24 cellular contexts compared by ENCODE assay signal in genomic region chr6:95596021-95596420, GRCh38.
"Had no signal": no experiment of that assay in that cellular context is flagged by ENCODE, and none has a peak within 500 bp of the region (broad histone marks: within the 10 kb centered on the region; RNA-seq: fewer than 3 reads in every experiment).

No MANE protein-coding gene starts in this region.

- H3K4me3 Mint-ChIP-seq: activated CD4-positive, alpha-beta memory T cell treated with anti-CD3 and anti-CD28 coated beads, Interleukin-2, amount 10 ng/mL, durations not matched to agents 7 days and 5 days; activated CD4-positive, alpha-beta T cell treated with anti-CD3 and anti-CD28 coated beads, Interleukin-2, amount 10 ng/mL, durations not matched to agents 7 days and 5 days; activated naive CD4-positive, alpha-beta T cell treated with anti-CD3 and anti-CD28 coated beads, Interleukin-2, amount 10 ng/mL, durations not matched to agents 7 days and 5 days; activated naive CD8-positive, alpha-beta T cell treated with anti-CD3 and anti-CD28 coated beads, Interleukin-2, amount 10 ng/mL, durations not matched to agents 7 days and 5 days; activated T-cell treated with anti-CD3 and anti-CD28 coated beads, Interleukin-2, amount 50 U/mL, for 24 hours; brain; natural killer cell treated with Interleukin-12 subunit alpha and Interleukin-12 subunit beta and Interleukin-15 and Interleukin-18, amount 100 ng/mL, for 72 hours had no signal

- ATAC-seq: gastroesophageal sphincter; left colon; natural killer cell treated with Interleukin-12 subunit alpha and Interleukin-12 subunit beta and Interleukin-15 and Interleukin-18, amount 100 ng/mL, for 72 hours; right lobe of liver had no signal

- H3K27ac ChIP-seq: gastroesophageal sphincter, right lobe of liver, tibial nerve had no signal

- H3K9me3 Mint-ChIP-seq: activated CD4-positive, alpha-beta memory T cell treated with anti-CD3 and anti-CD28 coated beads, Interleukin-2, amount 10 ng/mL, durations not matched to agents 7 days and 5 days; activated naive CD4-positive, alpha-beta T cell treated with anti-CD3 and anti-CD28 coated beads, Interleukin-2, amount 10 ng/mL, durations not matched to agents 7 days and 5 days; activated T-cell treated with anti-CD3 and anti-CD28 coated beads, Interleukin-2, amount 50 U/mL, for 24 hours; natural killer cell treated with Interleukin-12 subunit alpha and Interleukin-12 subunit beta and Interleukin-15 and Interleukin-18, amount 100 ng/mL, for 72 hours had no signal

- DNase-seq: activated CD4-positive, alpha-beta memory T cell treated with anti-CD3 and anti-CD28 coated beads, Interleukin-2, amount 10 ng/mL, durations not matched to agents 7 days and 5 days; activated CD4-positive, alpha-beta T cell treated with anti-CD3 and anti-CD28 coated beads, Interleukin-2, amount 10 ng/mL, durations not matched to agents 7 days and 5 days; activated CD4-positive, CD25-positive, alpha-beta regulatory T cell treated with anti-CD3 and anti-CD28 coated beads, Interleukin-2, amount 50 U/mL, for 72 hours; activated CD8-positive, alpha-beta memory T cell treated with anti-CD3 and anti-CD28 coated beads, Interleukin-2, amount 50 U/mL, for 48 hours; activated gamma-delta T cell; activated naive CD4-positive, alpha-beta T cell treated with anti-CD3 and anti-CD28 coated beads, Interleukin-2, amount 10 ng/mL, durations not matched to agents 7 days and 5 days; activated naive CD8-positive, alpha-beta T cell treated with anti-CD3 and anti-CD28 coated beads, Interleukin-2, amount 10 ng/mL, durations not matched to agents 7 days and 5 days; activated T-cell treated with anti-CD3 and anti-CD28 coated beads, Interleukin-2, amount 50 U/mL, for 24 hours; caudate nucleus; cortex of kidney; hippocampal formation; kidney; left colon; mesendoderm; posterior cingulate gyrus; right lobe of liver; stimulated activated CD4-positive, alpha-beta T cell treated with anti-CD3 and anti-CD28 coated beads, Interleukin-2, amount 100 ng/mL, for 48 hours; stimulated activated naive CD4-positive, alpha-beta T cell treated with Interleukin-2 at 50 U/mL for 16 hours; T-helper 2 cell had no signal

- H3K4me1 ChIP-seq: tibial nerve had no signal

- H3K9me3 ChIP-seq: gastroesophageal sphincter, right lobe of liver had no signal

- H3K36me3 ChIP-seq: ascending aorta, gastroesophageal sphincter, right lobe of liver had no signal

- H3K27me3 ChIP-seq: ascending aorta, gastroesophageal sphincter, right lobe of liver, tibial nerve had no signal

- H3K27ac Mint-ChIP-seq: activated CD4-positive, alpha-beta memory T cell treated with anti-CD3 and anti-CD28 coated beads, Interleukin-2, amount 10 ng/mL, durations not matched to agents 7 days and 5 days; activated CD4-positive, alpha-beta T cell treated with anti-CD3 and anti-CD28 coated beads, Interleukin-2, amount 10 ng/mL, durations not matched to agents 7 days and 5 days; activated naive CD4-positive, alpha-beta T cell treated with anti-CD3 and anti-CD28 coated beads, Interleukin-2, amount 10 ng/mL, durations not matched to agents 7 days and 5 days; activated naive CD8-positive, alpha-beta T cell treated with anti-CD3 and anti-CD28 coated beads, Interleukin-2, amount 10 ng/mL, durations not matched to agents 7 days and 5 days; activated T-cell treated with anti-CD3 and anti-CD28 coated beads, Interleukin-2, amount 50 U/mL, for 24 hours; brain; natural killer cell treated with Interleukin-12 subunit alpha and Interleukin-12 subunit beta and Interleukin-15 and Interleukin-18, amount 100 ng/mL, for 72 hours had no signal

- H3K27me3 Mint-ChIP-seq: activated CD4-positive, alpha-beta memory T cell treated with anti-CD3 and anti-CD28 coated beads, Interleukin-2, amount 10 ng/mL, durations not matched to agents 7 days and 5 days; activated CD4-positive, alpha-beta T cell treated with anti-CD3 and anti-CD28 coated beads, Interleukin-2, amount 10 ng/mL, durations not matched to agents 7 days and 5 days; activated naive CD4-positive, alpha-beta T cell treated with anti-CD3 and anti-CD28 coated beads, Interleukin-2, amount 10 ng/mL, durations not matched to agents 7 days and 5 days; activated naive CD8-positive, alpha-beta T cell treated with anti-CD3 and anti-CD28 coated beads, Interleukin-2, amount 10 ng/mL, durations not matched to agents 7 days and 5 days; activated T-cell treated with anti-CD3 and anti-CD28 coated beads, Interleukin-2, amount 50 U/mL, for 24 hours; brain; natural killer cell treated with Interleukin-12 subunit alpha and Interleukin-12 subunit beta and Interleukin-15 and Interleukin-18, amount 100 ng/mL, for 72 hours had no signal

- H3K4me3 ChIP-seq: gastroesophageal sphincter, right lobe of liver, tibial nerve had no signal
